8 cellular contexts compared by ENCODE assay signal in genomic region chr10:35195361-35196306, GRCh38.
DNase-seq lines count a peak whose midpoint lies in the region; ATAC-seq lines count a peak whose summit lies in the region.

No MANE protein-coding gene starts in this region.

- DNase-seq in COLO668 (lab: John Stamatoyannopoulos, UW; ENCODE audit: unreplicated experiment), result peak; percentile 28
- DNase-seq in HK-2 (ENCODE audit: unreplicated experiment), result peak; percentile 65
- peak; percentile 67 for DNase-seq in NOMO-1 treated with dmso at 0.1 percent for 144 hours (lab: John Stamatoyannopoulos, UW; ENCODE audit: unreplicated experiment)
- DNase-seq in activated CD8-positive, alpha-beta memory T cell treated with anti-CD3 and anti-CD28 coated beads, Interleukin-2, amount 50 U/mL, for 1 hour (ENCODE audit: extremely low read depth), result peak; percentile 90
- peak; percentile 40 for DNase-seq in epidermal melanocyte (ENCODE audit: insufficient read length, low spot score)
- DNase-seq in stimulated activated CD8-positive, alpha-beta memory T cell treated with anti-CD3 and anti-CD28 coated beads, Interleukin-4, amount 100 ng/mL, for 48 hours, result peak; percentile 78

- no peaks in the 10 kb centered on the region for H3K9me3 ChIP-seq in mononuclear cell (ENCODE audit: low read depth, low read length)

- H3K27me3 ChIP-seq in mononuclear cell (ENCODE audit: insufficient read depth, low read length), result no peaks in the 10 kb centered on the region

- peaks cover 17% of the 10 kb centered on the region for H3K4me1 ChIP-seq in mononuclear cell (ENCODE audit: insufficient read depth, low read length)

- ATAC-seq in GM19452 (IDR thresholded peaks at IDR 0.05; ENCODE audit: unreplicated experiment), result peak; percentile 98

- peak overlapping the region; percentile 26 for H3K4me3 ChIP-seq in mononuclear cell (ENCODE audit: low read length)

Comparison
In these comparisons a context has a peak if more than half of its experiments do, and no peak if none do; other contexts are left out.
1. Peak in every context shown above with its lines: DNase-seq, ATAC-seq and H3K4me3 ChIP-seq.
2. DNase-seq: peak in every context shown above with its lines; median percentile 90 in activated CD8-positive, alpha-beta memory T cell treated with anti-CD3 and anti-CD28 coated beads, Interleukin-2, amount 50 U/mL, for 1 hour; 78 in stimulated activated CD8-positive, alpha-beta memory T cell treated with anti-CD3 and anti-CD28 coated beads, Interleukin-4, amount 100 ng/mL, for 48 hours; 67 in NOMO-1 treated with dmso at 0.1 percent for 144 hours; 65 in HK-2; 40 in epidermal melanocyte; 28 in COLO668.